8 cellular contexts compared by ENCODE assay signal in the genomic region with DNA sequence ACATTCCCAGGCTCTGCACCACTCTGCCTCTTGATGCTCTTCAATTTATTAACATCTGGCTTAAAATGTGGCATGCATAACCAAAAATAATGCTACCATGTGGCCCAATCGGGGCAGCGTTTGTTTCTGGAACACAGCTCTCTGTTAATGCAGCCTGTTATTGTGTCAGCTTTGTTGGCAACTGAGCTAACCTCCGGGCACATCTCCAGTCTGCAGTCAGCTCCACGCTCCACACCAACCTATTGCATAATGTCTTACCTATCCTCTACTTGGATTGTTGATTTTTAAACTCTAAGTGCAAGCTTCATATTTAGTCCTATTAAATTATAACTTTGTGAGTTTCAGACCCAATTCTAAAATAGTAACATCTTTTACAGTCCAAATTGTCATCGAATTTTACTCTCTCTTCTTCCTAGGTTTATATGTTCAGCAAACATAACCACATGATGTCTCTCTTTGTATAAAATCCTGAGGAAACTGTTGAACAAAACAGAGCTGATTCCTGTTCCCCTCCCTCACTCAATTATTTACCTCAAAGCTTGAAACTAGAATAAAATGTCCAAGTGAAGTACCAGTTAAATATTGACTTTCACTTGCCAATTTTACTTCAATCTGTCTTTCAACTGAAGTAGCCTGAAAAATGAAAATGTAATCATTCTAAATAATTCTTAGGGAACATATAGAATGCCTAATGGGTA.
DNase-seq lines count a peak whose midpoint lies in the region; ATAC-seq and TF ChIP-seq lines count a peak whose summit lies in the region.

No MANE protein-coding gene starts in this region.

- DNase-seq in C1 segment of cervical spinal cord (lab: John Stamatoyannopoulos, UW) (peak in 12 of 14 donors; percentile 3 to 85 (median 26)), NCI-H2029 (lab: John Stamatoyannopoulos, UW) (peak; percentile 74), epidermal melanocyte (ENCODE audit: insufficient read length, low spot score) (peak; percentile 37), myocyte (ENCODE audit: low read depth) (peak; percentile 28), NOMO-1 treated with DMSO at 0.1 percent for 48 hours (lab: John Stamatoyannopoulos, UW; ENCODE audit: unreplicated experiment) (no peak), activated gamma-delta T cell (lab: John Stamatoyannopoulos, UW) (no peak), LoVo (ENCODE audit: low spot score) (no peak)

- ATAC-seq in SK-N-SH treated with all-trans-retinoic acid at 6 μM for 48 hours, result no peak

TF ChIP-seq in SK-N-SH treated with all-trans-retinoic acid at 6 μM for 48 hours, 23 proteins besides CTCF, POLR2A, EP300 and RAD21:
- no peak for TF ChIP-seq ARNTL (CRISPR knock-in tag; IDR thresholded peaks at IDR 0.05; ENCODE audit: borderline replicate concordance, low read depth)
- TF ChIP-seq TCF4 (CRISPR knock-in tag; IDR thresholded peaks at IDR 0.05; ENCODE audit: borderline replicate concordance), result no peak
- TF ChIP-seq ZFP3 (CRISPR knock-in tag; IDR thresholded peaks at IDR 0.05), result no peak
- no peak for TF ChIP-seq TOX (CRISPR knock-in tag; IDR thresholded peaks at IDR 0.05; ENCODE audit: borderline replicate concordance)
- no peak for TF ChIP-seq ISL1 (CRISPR knock-in tag; IDR thresholded peaks at IDR 0.05)
- TF ChIP-seq OSR1 (CRISPR knock-in tag; IDR thresholded peaks at IDR 0.05), result no peak
- TF ChIP-seq, protein P1, sequence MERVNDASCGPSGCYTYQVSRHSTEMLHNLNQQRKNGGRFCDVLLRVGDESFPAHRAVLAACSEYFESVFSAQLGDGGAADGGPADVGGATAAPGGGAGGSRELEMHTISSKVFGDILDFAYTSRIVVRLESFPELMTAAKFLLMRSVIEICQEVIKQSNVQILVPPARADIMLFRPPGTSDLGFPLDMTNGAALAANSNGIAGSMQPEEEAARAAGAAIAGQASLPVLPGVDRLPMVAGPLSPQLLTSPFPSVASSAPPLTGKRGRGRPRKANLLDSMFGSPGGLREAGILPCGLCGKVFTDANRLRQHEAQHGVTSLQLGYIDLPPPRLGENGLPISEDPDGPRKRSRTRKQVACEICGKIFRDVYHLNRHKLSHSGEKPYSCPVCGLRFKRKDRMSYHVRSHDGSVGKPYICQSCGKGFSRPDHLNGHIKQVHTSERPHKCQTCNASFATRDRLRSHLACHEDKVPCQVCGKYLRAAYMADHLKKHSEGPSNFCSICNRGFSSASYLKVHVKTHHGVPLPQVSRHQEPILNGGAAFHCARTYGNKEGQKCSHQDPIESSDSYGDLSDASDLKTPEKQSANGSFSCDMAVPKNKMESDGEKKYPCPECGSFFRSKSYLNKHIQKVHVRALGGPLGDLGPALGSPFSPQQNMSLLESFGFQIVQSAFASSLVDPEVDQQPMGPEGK (CRISPR knock-in tag; IDR thresholded peaks at IDR 0.05; ENCODE audit: borderline replicate concordance), result no peak
- TF ChIP-seq, protein P2, sequence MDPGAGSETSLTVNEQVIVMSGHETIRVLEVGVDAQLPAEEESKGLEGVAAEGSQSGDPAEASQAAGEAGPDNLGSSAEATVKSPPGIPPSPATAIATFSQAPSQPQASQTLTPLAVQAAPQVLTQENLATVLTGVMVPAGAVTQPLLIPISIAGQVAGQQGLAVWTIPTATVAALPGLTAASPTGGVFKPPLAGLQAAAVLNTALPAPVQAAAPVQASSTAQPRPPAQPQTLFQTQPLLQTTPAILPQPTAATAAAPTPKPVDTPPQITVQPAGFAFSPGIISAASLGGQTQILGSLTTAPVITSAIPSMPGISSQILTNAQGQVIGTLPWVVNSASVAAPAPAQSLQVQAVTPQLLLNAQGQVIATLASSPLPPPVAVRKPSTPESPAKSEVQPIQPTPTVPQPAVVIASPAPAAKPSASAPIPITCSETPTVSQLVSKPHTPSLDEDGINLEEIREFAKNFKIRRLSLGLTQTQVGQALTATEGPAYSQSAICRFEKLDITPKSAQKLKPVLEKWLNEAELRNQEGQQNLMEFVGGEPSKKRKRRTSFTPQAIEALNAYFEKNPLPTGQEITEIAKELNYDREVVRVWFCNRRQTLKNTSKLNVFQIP (CRISPR knock-in tag; IDR thresholded peaks at IDR 0.05; ENCODE audit: borderline replicate concordance, low read depth), result no peak
- TF ChIP-seq BACH2 (CRISPR knock-in tag; IDR thresholded peaks at IDR 0.05; ENCODE audit: borderline replicate concordance), result no peak
- TF ChIP-seq, protein P3, sequence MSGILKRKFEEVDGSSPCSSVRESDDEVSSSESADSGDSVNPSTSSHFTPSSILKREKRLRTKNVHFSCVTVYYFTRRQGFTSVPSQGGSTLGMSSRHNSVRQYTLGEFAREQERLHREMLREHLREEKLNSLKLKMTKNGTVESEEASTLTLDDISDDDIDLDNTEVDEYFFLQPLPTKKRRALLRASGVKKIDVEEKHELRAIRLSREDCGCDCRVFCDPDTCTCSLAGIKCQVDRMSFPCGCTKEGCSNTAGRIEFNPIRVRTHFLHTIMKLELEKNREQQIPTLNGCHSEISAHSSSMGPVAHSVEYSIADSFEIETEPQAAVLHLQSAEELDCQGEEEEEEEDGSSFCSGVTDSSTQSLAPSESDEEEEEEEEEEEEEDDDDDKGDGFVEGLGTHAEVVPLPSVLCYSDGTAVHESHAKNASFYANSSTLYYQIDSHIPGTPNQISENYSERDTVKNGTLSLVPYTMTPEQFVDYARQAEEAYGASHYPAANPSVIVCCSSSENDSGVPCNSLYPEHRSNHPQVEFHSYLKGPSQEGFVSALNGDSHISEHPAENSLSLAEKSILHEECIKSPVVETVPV (CRISPR knock-in tag; IDR thresholded peaks at IDR 0.05), result no peak
- TF ChIP-seq ZNF70 (CRISPR knock-in tag; IDR thresholded peaks at IDR 0.05), result no peak
- no peak for TF ChIP-seq ZNF565 (CRISPR knock-in tag; conservative IDR thresholded peaks at IDR 0.05; ENCODE audit: low read depth)

Comparison
In these comparisons a context has a peak if more than half of its experiments do, and no peak if none do; other contexts are left out.
1. DNase-seq: peak in C1 segment of cervical spinal cord (12 of 14), NCI-H2029 (single experiment), epidermal melanocyte (single experiment) and myocyte (single experiment); none in NOMO-1 treated with DMSO at 0.1 percent for 48 hours (single experiment), activated gamma-delta T cell (single experiment) and LoVo (single experiment).